ENCODE assay signal across 9 cellular contexts in the genomic region with DNA sequence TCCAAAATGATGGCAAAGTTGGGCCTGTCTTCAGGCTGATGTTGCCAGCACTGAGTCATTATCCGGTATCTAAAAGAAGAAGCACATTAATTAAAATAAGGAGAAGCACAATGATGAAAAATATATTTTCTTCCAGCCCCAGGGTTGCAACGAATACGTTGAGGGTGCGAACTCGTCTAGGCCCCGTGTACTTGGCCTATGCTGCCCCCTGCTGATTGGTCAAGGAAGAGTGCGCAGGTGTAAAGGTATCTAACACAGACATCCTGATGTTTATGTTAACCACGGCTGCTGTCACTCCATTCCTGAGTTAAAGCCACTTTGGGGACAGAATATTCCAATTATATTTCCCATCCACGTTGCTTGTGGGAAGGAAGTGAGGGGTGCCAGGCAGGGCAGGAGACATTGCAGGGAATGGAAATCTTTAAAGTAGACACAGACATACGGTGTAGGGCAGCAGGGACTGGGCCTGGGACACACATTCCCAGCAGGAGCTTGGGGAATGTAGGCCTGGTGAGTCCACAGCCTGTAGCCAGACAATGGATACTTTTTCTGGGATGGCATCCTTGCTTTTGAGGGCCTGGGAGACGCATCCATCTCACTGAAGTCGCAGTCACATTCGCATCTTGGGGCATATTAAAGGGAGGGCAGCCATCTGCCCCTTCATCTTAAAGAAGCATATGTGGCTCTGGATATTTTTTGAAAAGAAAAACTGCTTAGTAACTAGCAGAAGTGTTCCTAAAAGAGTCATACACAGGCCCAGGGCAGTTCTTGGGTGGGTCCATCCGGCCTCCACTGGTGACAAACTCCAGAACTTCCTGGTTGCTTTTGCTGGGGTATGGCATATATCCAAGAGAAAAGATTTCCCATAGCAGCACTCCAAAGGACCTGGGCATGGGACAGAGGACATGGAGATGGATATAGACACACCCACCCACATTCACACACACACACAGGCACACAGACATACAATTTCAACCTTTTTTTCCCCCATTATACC.
A peak's percentile ranks its signal among the peaks of the same experiment; 100 is the strongest.
DNase-seq lines count a peak whose midpoint lies in the region; ATAC-seq lines count a peak whose summit lies in the region.
"Had no signal": no experiment of that assay in that cellular context is flagged by ENCODE, and none has a peak within 500 bp of the region (broad histone marks: within the 10 kb centered on the region; RNA-seq: fewer than 3 reads in every experiment).

No MANE protein-coding gene starts in this region.

- no peak overlapping the region for H3K4me3 Mint-ChIP-seq in memory B cell
- H3K4me3 Mint-ChIP-seq: activated naive CD4-positive, alpha-beta T cell treated with anti-CD3 and anti-CD28 coated beads, Interleukin-2, amount 50 U/mL, for 24 hours had no signal

- H3K4me1 Mint-ChIP-seq in memory B cell = no peaks in the 10 kb centered on the region
- H3K4me1 Mint-ChIP-seq: activated naive CD4-positive, alpha-beta T cell treated with anti-CD3 and anti-CD28 coated beads, Interleukin-2, amount 50 U/mL, for 24 hours had no signal

- H3K27ac Mint-ChIP-seq in memory B cell = no peak overlapping the region
- H3K27ac Mint-ChIP-seq: activated naive CD4-positive, alpha-beta T cell treated with anti-CD3 and anti-CD28 coated beads, Interleukin-2, amount 50 U/mL, for 24 hours had no signal

- DNase-seq in DMS153 (lab: John Stamatoyannopoulos, UW) (peak; percentile 43), NCI-H526 (lab: John Stamatoyannopoulos, UW) (peak; percentile 46 to 76), ecto neural progenitor cell (ENCODE audit: low spot score) (peak; percentile 78), memory B cell (ENCODE audit: low spot score in 2 of 2) (peak; percentile 62 to 71)
- peak; percentile 72 to 75 for DNase-seq in activated CD4-positive, alpha-beta T cell treated with anti-CD3 and anti-CD28 coated beads, Interleukin-2, amount 50 U/mL, for 4 hours
- peak; percentile 55 to 66 for DNase-seq in stimulated activated CD8-positive, alpha-beta memory T cell treated with anti-CD3 and anti-CD28 coated beads, Interleukin-2, amount 100 ng/mL, for 48 hours (ENCODE audit: low read depth in 2 of 2)

- no peaks in the 10 kb centered on the region for H3K36me3 Mint-ChIP-seq in memory B cell

- no peaks in the 10 kb centered on the region for H3K9me3 Mint-ChIP-seq in memory B cell
- H3K9me3 Mint-ChIP-seq: activated naive CD4-positive, alpha-beta T cell treated with anti-CD3 and anti-CD28 coated beads, Interleukin-2, amount 50 U/mL, for 24 hours had no signal

- peaks cover 1% of the 10 kb centered on the region for H3K27me3 Mint-ChIP-seq in memory B cell
- H3K27me3 Mint-ChIP-seq: activated naive CD4-positive, alpha-beta T cell treated with anti-CD3 and anti-CD28 coated beads, Interleukin-2, amount 50 U/mL, for 24 hours had no signal

- peak; percentile 77 for ATAC-seq in HG03095 (IDR thresholded peaks at IDR 0.05; ENCODE audit: unreplicated experiment)
- ATAC-seq in memory B cell (ENCODE audit: low read depth) = peak; percentile 83
- no peak for ATAC-seq in GM21423 (IDR thresholded peaks at IDR 0.05; ENCODE audit: unreplicated experiment)
